In genomic region chr3:41746215-41746614, GRCh38 we compare ENCODE assay signal across 24 cellular contexts.
"Had no signal": no experiment of that assay in that cellular context is flagged by ENCODE, and none has a peak within 500 bp of the region (broad histone marks: within the 10 kb centered on the region; RNA-seq: fewer than 3 reads in every experiment).

No MANE protein-coding gene starts in this region.

- H3K36me3 ChIP-seq: colonic mucosa, esophagus squamous epithelium, gastrocnemius medialis, heart right ventricle, left lung, lower lobe of right lung had no signal

- H3K4me3 ChIP-seq: colonic mucosa, esophagus squamous epithelium, gastrocnemius medialis, heart right ventricle, left lung, lower lobe of right lung, mucosa of descending colon had no signal

- H3K27ac ChIP-seq: colonic mucosa, epithelial cell of prostate, esophagus squamous epithelium, gastrocnemius medialis, heart right ventricle, left lung, lower lobe of right lung had no signal

- H3K27me3 ChIP-seq: colonic mucosa, esophagus squamous epithelium, gastrocnemius medialis, heart right ventricle, left lung had no signal

- H3K4me1 ChIP-seq: colonic mucosa, esophagus squamous epithelium, gastrocnemius medialis, heart right ventricle, left lung, lower lobe of right lung had no signal

- ATAC-seq: effector memory CD8-positive, alpha-beta T cell; esophagus mucosa; gastrocnemius medialis; heart right ventricle; left cardiac atrium; left lung; left ventricle myocardium superior; lower lobe of right lung; mucosa of descending colon had no signal

- H3K9me3 ChIP-seq: colonic mucosa, esophagus squamous epithelium, gastrocnemius medialis, left lung, lower lobe of right lung, mucosa of descending colon had no signal

- DNase-seq: colonic mucosa; cortex of kidney; effector CD8-positive, alpha-beta T cell; effector memory CD8-positive, alpha-beta T cell; endodermal cell; erythroblast; esophagus squamous epithelium; foreskin fibroblast; foreskin melanocyte; gastrocnemius medialis; glutamatergic neuron; head of caudate nucleus; heart right ventricle; hippocampal formation; islet precursor cell; left cardiac atrium; left lung; left ventricle myocardium superior; lower lobe of right lung; mesenchymal stem cell; mucosa of descending colon; naive B cell had no signal
